Comparison of ENCODE assay signal across 10 cellular contexts in genomic region chr2:163737169-163737439, GRCh38. TPM values are rescaled to one million over a fixed set of nuclear protein-coding genes. Genes with fewer than 3 reads are reported as not detected.
DNase-seq lines count a peak whose midpoint lies in the region; ATAC-seq and TF ChIP-seq lines count a peak whose summit lies in the region.
"Had no signal": no experiment of that assay in that cellular context is flagged by ENCODE, and none has a peak within 500 bp of the region (broad histone marks: within the 10 kb centered on the region; RNA-seq: fewer than 3 reads in every experiment).

No MANE protein-coding gene starts in this region.

- TF ChIP-seq EP300 in transverse colon (IDR thresholded peaks at IDR 0.05; ENCODE audit: low read depth), result no peak

- ATAC-seq in foreskin keratinocyte (no peak), GM19463 (IDR thresholded peaks at IDR 0.05; ENCODE audit: unreplicated experiment) (no peak)

- H3K36me3 ChIP-seq in mucosa of stomach (ENCODE audit: control insufficient read depth, insufficient read depth, low read length) (no peaks in the 10 kb centered on the region), transverse colon (no peaks in the 10 kb centered on the region)

- intact Hi-C loops in dorsolateral prefrontal cortex (cut with DNase I) (loop anchor here (5.0 to 10.0 kb wide), 6 partner anchors 125 to 390 kb away; no protein-coding TSS in a partner anchor), transverse colon (cut with DNase I; ENCODE audit: low total_unique reads) (no loop called here)

- in situ Hi-C loops in transverse colon (cut with MboI; ENCODE audit: low pct_ligation_motif_present in 1 of 4, low pct_unique_long_range_greater_than_20kb in 1 of 4, low sequenced_read_pairs in 3 of 4), result no loop called here

- no peak for TF ChIP-seq CTCF in dorsolateral prefrontal cortex (IDR thresholded peaks at IDR 0.05 in 54 of 56, conservative IDR thresholded peaks at IDR 0.05 in 2 of 56; ENCODE audit: low read depth in 1 of 56, partially characterized antibody in 56 of 56)
- no peak for TF ChIP-seq CTCF in transverse colon (IDR thresholded peaks at IDR 0.05)
- TF ChIP-seq CTCF in foreskin keratinocyte (conservative IDR thresholded peaks at IDR 0.05), result no peak

- TF ChIP-seq POLR2A in transverse colon (IDR thresholded peaks at IDR 0.05), result no peak

- H3K4me1 ChIP-seq in mucosa of stomach (ENCODE audit: control insufficient read depth, insufficient read depth, low read length) (peaks cover 5% of the 10 kb centered on the region), transverse colon (peaks cover 0 to 15% (median 7%) of the 10 kb centered on the region in 4 donors), foreskin keratinocyte (no peaks in the 10 kb centered on the region)

- H3K27me3 ChIP-seq in dorsolateral prefrontal cortex (peaks cover 0 to 5% (median 0%) of the 10 kb centered on the region in 45 donors), mucosa of stomach (ENCODE audit: control insufficient read depth, insufficient read depth, low read length) (peaks cover 13% of the 10 kb centered on the region), transverse colon (peaks cover 39% of the 10 kb centered on the region), foreskin keratinocyte (no peaks in the 10 kb centered on the region)

- H3K9ac ChIP-seq in mucosa of stomach (ENCODE audit: low read length), result peak overlapping the region; percentile 47

- WGBS in transverse colon (ENCODE audit: low coverage in 1 of 2), 2 donors, result 52 to 63% methylated on average over 2 to 6 of the region's 6 CpGs

- peak overlapping the region in 57 of 59 donors; percentile 29 to 94 (median 90) for H3K27ac ChIP-seq in dorsolateral prefrontal cortex
- peak overlapping the region; percentile 80 to 94 (median 90) for H3K27ac ChIP-seq in transverse colon
- no peak overlapping the region for H3K27ac ChIP-seq in foreskin keratinocyte

- no peaks in the 10 kb centered on the region for H3K9me3 ChIP-seq in mucosa of stomach (ENCODE audit: control insufficient read depth, low read length)
- no peaks in the 10 kb centered on the region for H3K9me3 ChIP-seq in transverse colon

- H3K4me3 ChIP-seq in dorsolateral prefrontal cortex (peak overlapping the region; percentile 55 to 88 (median 77)), mucosa of stomach (ENCODE audit: low read length) (no peak overlapping the region), transverse colon (peak overlapping the region in 2 of 4 donors; percentile 52 to 58)

- DNase-seq in NCI-H2227 treated with DMSO at 0.1 percent for 48 hours (lab: John Stamatoyannopoulos, UW), result peak; percentile 92
- DNase-seq in NCI-H2227 (lab: John Stamatoyannopoulos, UW; ENCODE audit: unreplicated experiment), result no peak
- DNase-seq in dorsolateral prefrontal cortex, result peak in 2 of 10 donors; percentile 17 to 31
- no peak for DNase-seq in transverse colon
- no peak for DNase-seq in NCI-H187 treated with DMSO at 0.1 percent for 48 hours (lab: John Stamatoyannopoulos, UW)
- DNase-seq in foreskin keratinocyte, result no peak
- DNase-seq: activated B cell treated with CpG ODN at 0.5 μM for 24 hours; activated naive CD8-positive, alpha-beta T cell treated with anti-CD3 and anti-CD28 coated beads, Interleukin-2, amount 10 ng/mL, durations not matched to agents 7 days and 5 days had no signal

RNA-seq across cellular contexts. Expression of gene FIGN, which starts 1.3 kb away (rescaled TPM):
- 10 to 100 TPM in 119 of 120 experiments, 1 to 10 TPM in 1; 8.8 to 29.6 (median 19.1) TPM for total RNA-seq in dorsolateral prefrontal cortex
- 1 to 10 TPM in 2 of 4 donors, under 1 TPM in 2; 0.75 to 1.3 (median 1.0) TPM for total RNA-seq in transverse colon
- total RNA-seq in foreskin keratinocyte, result 3.3 and 4.4 TPM in 2 replicates
- 0.57 and 0.95 TPM in 2 replicates for polyA plus RNA-seq in foreskin keratinocyte
- total RNA-seq: activated B cell treated with CpG ODN at 0.5 μM for 24 hours; activated naive CD8-positive, alpha-beta T cell treated with anti-CD3 and anti-CD28 coated beads, Interleukin-2, amount 10 ng/mL, durations not matched to agents 7 days and 5 days had no signal
